ENCODE assay signal across 9 cellular contexts in the genomic region with DNA sequence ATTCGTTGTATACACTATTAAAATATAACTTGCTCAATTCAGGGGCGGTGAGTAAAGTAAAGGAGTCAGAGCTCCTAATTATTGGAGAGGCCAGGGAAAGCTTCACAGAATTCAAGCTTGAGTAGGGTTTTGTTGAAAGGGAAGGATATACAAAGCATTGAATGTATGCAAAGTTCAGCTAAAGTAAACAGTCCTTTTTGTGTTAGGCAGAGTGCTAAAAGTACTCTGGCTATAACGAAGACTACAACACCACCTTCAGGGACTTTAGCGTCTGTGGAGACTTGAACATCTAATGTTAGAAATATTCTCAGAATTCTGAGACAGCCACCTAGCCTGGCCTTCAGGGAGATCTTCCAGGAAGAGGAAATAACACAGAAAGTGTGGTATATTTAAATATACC. TPM values are rescaled to one million over a fixed set of nuclear protein-coding genes. Genes with fewer than 3 reads are reported as not detected.
A peak's percentile ranks its signal among the peaks of the same experiment; 100 is the strongest.
DNase-seq lines count a peak whose midpoint lies in the region; ATAC-seq, FAIRE-seq and TF ChIP-seq lines count a peak whose summit lies in the region.
"Had no signal": no experiment of that assay in that cellular context is flagged by ENCODE, and none has a peak within 500 bp of the region (broad histone marks: within the 10 kb centered on the region; RNA-seq: fewer than 3 reads in every experiment).

No MANE protein-coding gene starts in this region.

- no peak for DNase-seq in CD4-positive, alpha-beta T cell
- no peak for DNase-seq in activated CD4-positive, alpha-beta memory T cell treated with anti-CD3 and anti-CD28 coated beads, Interleukin-2, amount 10 ng/mL, durations not matched to agents 7 days and 5 days
- peak; percentile 40 for DNase-seq in kidney tubule cell (ENCODE audit: low spot score)
- DNase-seq in GM12892 (ENCODE audit: insufficient read length), result no peak
- DNase-seq in HK-2 (ENCODE audit: unreplicated experiment), result no peak
- no peak for DNase-seq in posterior vena cava (ENCODE audit: low spot score)

- H3K9me3 ChIP-seq in CD4-positive, alpha-beta T cell (ENCODE audit: control insufficient read depth, low read length), result no peaks in the 10 kb centered on the region
- H3K9me3 ChIP-seq in HUES48 (ENCODE audit: control insufficient read depth, insufficient read depth, low read length), result no peaks in the 10 kb centered on the region

- no peak overlapping the region for H3K9ac ChIP-seq in HUES48 (ENCODE audit: low read depth, low read length)

- no peaks in the 10 kb centered on the region for H3K36me3 ChIP-seq in HUES48 (ENCODE audit: control insufficient read depth, insufficient read depth, low read length)

- no peaks in the 10 kb centered on the region for H3K36me3 Mint-ChIP-seq in CD4-positive, alpha-beta T cell (ENCODE audit: low read depth)
- H3K36me3 Mint-ChIP-seq in activated CD4-positive, alpha-beta memory T cell treated with anti-CD3 and anti-CD28 coated beads, Interleukin-2, amount 10 ng/mL, durations not matched to agents 7 days and 5 days (ENCODE audit: low read depth), result no peaks in the 10 kb centered on the region

- no peaks in the 10 kb centered on the region for H3K9me3 Mint-ChIP-seq in CD4-positive, alpha-beta T cell
- H3K9me3 Mint-ChIP-seq in activated CD4-positive, alpha-beta memory T cell treated with anti-CD3 and anti-CD28 coated beads, Interleukin-2, amount 10 ng/mL, durations not matched to agents 7 days and 5 days, result no peaks in the 10 kb centered on the region

- TF ChIP-seq CTCF in CD4-positive, alpha-beta T cell (IDR thresholded peaks at IDR 0.05), result no peak

- POLR2A ChIA-PET in CD4-positive, alpha-beta T cell (lab: Charles Lee), result interaction anchor here (0.6 to 2.5 kb wide), 9 partner anchors 30 to 480 kb away, joined by 3 to 17 read pairs (median 7); a partner anchor contains a TSS
- POLR2A ChIA-PET in activated CD4-positive, alpha-beta memory T cell treated with anti-CD3 and anti-CD28 coated beads, Interleukin-2, amount 10 ng/mL, durations not matched to agents 7 days and 5 days (lab: Charles Lee), result interaction anchor here (0.7 to 4.1 kb wide), 9 partner anchors 9 to 282 kb away, joined by 3 to 45 read pairs (median 4); a partner anchor contains a TSS

- no peak overlapping the region for H3K27ac ChIP-seq in CD4-positive, alpha-beta T cell (ENCODE audit: low read depth, low read length)
- peak overlapping the region; percentile 22 for H3K27ac ChIP-seq in HUES48 (ENCODE audit: low read depth, low read length)

- H3K4me1 Mint-ChIP-seq in CD4-positive, alpha-beta T cell (ENCODE audit: low read depth), result peaks cover 20% of the 10 kb centered on the region
- peaks cover 26% of the 10 kb centered on the region for H3K4me1 Mint-ChIP-seq in activated CD4-positive, alpha-beta memory T cell treated with anti-CD3 and anti-CD28 coated beads, Interleukin-2, amount 10 ng/mL, durations not matched to agents 7 days and 5 days

- H3K4me1 ChIP-seq in HUES48 (ENCODE audit: control insufficient read depth, insufficient read depth, low read length), result 0 out of 2 replicates have a peak, but pooled peaks cover 5% of the 10 kb centered on the region

- no peak overlapping the region for H3K27ac Mint-ChIP-seq in CD4-positive, alpha-beta T cell
- H3K27ac Mint-ChIP-seq in activated CD4-positive, alpha-beta memory T cell treated with anti-CD3 and anti-CD28 coated beads, Interleukin-2, amount 10 ng/mL, durations not matched to agents 7 days and 5 days, result no peak overlapping the region

- CTCF ChIA-PET in CD4-positive, alpha-beta T cell (lab: Charles Lee), result interaction anchor here (1.4 kb wide), 1 partner anchor 15 kb away, joined by 11 read pairs; no protein-coding TSS in a partner anchor
- CTCF ChIA-PET in activated CD4-positive, alpha-beta memory T cell treated with anti-CD3 and anti-CD28 coated beads, Interleukin-2, amount 10 ng/mL, durations not matched to agents 7 days and 5 days (lab: Charles Lee), result interaction anchor here (0.6 to 3.4 kb wide), 16 partner anchors 13 to 261 kb away, joined by 3 to 22 read pairs (median 5); no protein-coding TSS in a partner anchor

- H3K27me3 ChIP-seq in CD4-positive, alpha-beta T cell (ENCODE audit: control insufficient read depth, insufficient read depth, low read length), result no peaks in the 10 kb centered on the region
- no peaks in the 10 kb centered on the region for H3K27me3 ChIP-seq in HUES48 (ENCODE audit: control insufficient read depth, insufficient read depth, low read length)

- peak overlapping the region; percentile 87 for H3K4me3 ChIP-seq in HUES48 (ENCODE audit: low read depth, low read length)

- TF ChIP-seq POLR2A in GM12892 (IDR thresholded peaks at IDR 0.05; ENCODE audit: low read depth, low read length), result no peak

- no peak for ATAC-seq in CD4-positive, alpha-beta T cell (ENCODE audit: poor library complexity)
- ATAC-seq in HG02642 (IDR thresholded peaks at IDR 0.05; ENCODE audit: poor library complexity, unreplicated experiment), result no peak

- H3K27me3 Mint-ChIP-seq in CD4-positive, alpha-beta T cell, result no peaks in the 10 kb centered on the region
- peaks cover 2% of the 10 kb centered on the region for H3K27me3 Mint-ChIP-seq in activated CD4-positive, alpha-beta memory T cell treated with anti-CD3 and anti-CD28 coated beads, Interleukin-2, amount 10 ng/mL, durations not matched to agents 7 days and 5 days

- intact Hi-C loops in CD4-positive, alpha-beta T cell (cut with DNase I, micrococcal nuclease), result no loop called here
- intact Hi-C loops in posterior vena cava (cut with DNase I), result no loop called here

- FAIRE-seq in GM12892 (lab: Jason Lieb, UNC), result no peak

- H3K4me3 Mint-ChIP-seq in CD4-positive, alpha-beta T cell, result peak overlapping the region; percentile 87
- peak overlapping the region; percentile 75 for H3K4me3 Mint-ChIP-seq in activated CD4-positive, alpha-beta memory T cell treated with anti-CD3 and anti-CD28 coated beads, Interleukin-2, amount 10 ng/mL, durations not matched to agents 7 days and 5 days

RNA-seq across cellular contexts. Expression of a gene that starts 1.1 kb away (rescaled TPM):
- total RNA-seq in CD4-positive, alpha-beta T cell, result not detected
- total RNA-seq in activated CD4-positive, alpha-beta memory T cell treated with anti-CD3 and anti-CD28 coated beads, Interleukin-2, amount 10 ng/mL, durations not matched to agents 7 days and 5 days, result not detected
- 1.00 TPM for polyA plus RNA-seq in GM12892 (2012; ENCODE audit: missing spikeins)
- not detected for total RNA-seq in posterior vena cava
- total RNA-seq: lung had no signal

RNA-seq across cellular contexts. Expression of a gene that starts 8.7 kb away (rescaled TPM):
- total RNA-seq in CD4-positive, alpha-beta T cell, result under 1 TPM in 1 of 2 experiments, not detected in 1; 0.31 TPM
- 1 to 10 TPM; 2.4 to 3.8 TPM for total RNA-seq in activated CD4-positive, alpha-beta memory T cell treated with anti-CD3 and anti-CD28 coated beads, Interleukin-2, amount 10 ng/mL, durations not matched to agents 7 days and 5 days
- 0.49 TPM for polyA plus RNA-seq in GM12892 (2012; ENCODE audit: missing spikeins)
- total RNA-seq in posterior vena cava, result 10 to 100 TPM; 51.9 to 78.0 TPM

RNA-seq across cellular contexts. Expression of a gene that starts 29.4 kb away (rescaled TPM):
- 10 to 100 TPM; 22.8 to 25.3 TPM for total RNA-seq in CD4-positive, alpha-beta T cell
- total RNA-seq in activated CD4-positive, alpha-beta memory T cell treated with anti-CD3 and anti-CD28 coated beads, Interleukin-2, amount 10 ng/mL, durations not matched to agents 7 days and 5 days, result 10 to 100 TPM; 37.2 to 38.8 TPM
- polyA plus RNA-seq in GM12892 (2012; ENCODE audit: missing spikeins), result 35.2 TPM
- 10 to 100 TPM; 10.7 to 16.0 TPM for total RNA-seq in posterior vena cava

RNA-seq across cellular contexts. Expression of a gene that starts 32.6 kb away (rescaled TPM):
- total RNA-seq in CD4-positive, alpha-beta T cell, result under 1 TPM; 0.16 to 0.22 TPM
- total RNA-seq in activated CD4-positive, alpha-beta memory T cell treated with anti-CD3 and anti-CD28 coated beads, Interleukin-2, amount 10 ng/mL, durations not matched to agents 7 days and 5 days, result 1 to 10 TPM; 1.4 to 1.6 TPM
- polyA plus RNA-seq in GM12892 (2012; ENCODE audit: missing spikeins), result 0.49 TPM
- 10 to 100 TPM; 79.6 to 99.6 TPM for total RNA-seq in posterior vena cava

Comparison
In these comparisons a context has a peak if more than half of its experiments do, and no peak if none do; other contexts are left out.
1. RNA of a gene that starts 8.7 kb away (total RNA-seq): 51.9 to 78.0 TPM in posterior vena cava; 2.4 to 3.8 TPM in activated CD4-positive, alpha-beta memory T cell treated with anti-CD3 and anti-CD28 coated beads, Interleukin-2, amount 10 ng/mL, durations not matched to agents 7 days and 5 days and 0.31 TPM in CD4-positive, alpha-beta T cell; every median in the first group is over 10 times any median in the second.